Comparison of ENCODE assay signal across 8 cellular contexts in the genomic region with DNA sequence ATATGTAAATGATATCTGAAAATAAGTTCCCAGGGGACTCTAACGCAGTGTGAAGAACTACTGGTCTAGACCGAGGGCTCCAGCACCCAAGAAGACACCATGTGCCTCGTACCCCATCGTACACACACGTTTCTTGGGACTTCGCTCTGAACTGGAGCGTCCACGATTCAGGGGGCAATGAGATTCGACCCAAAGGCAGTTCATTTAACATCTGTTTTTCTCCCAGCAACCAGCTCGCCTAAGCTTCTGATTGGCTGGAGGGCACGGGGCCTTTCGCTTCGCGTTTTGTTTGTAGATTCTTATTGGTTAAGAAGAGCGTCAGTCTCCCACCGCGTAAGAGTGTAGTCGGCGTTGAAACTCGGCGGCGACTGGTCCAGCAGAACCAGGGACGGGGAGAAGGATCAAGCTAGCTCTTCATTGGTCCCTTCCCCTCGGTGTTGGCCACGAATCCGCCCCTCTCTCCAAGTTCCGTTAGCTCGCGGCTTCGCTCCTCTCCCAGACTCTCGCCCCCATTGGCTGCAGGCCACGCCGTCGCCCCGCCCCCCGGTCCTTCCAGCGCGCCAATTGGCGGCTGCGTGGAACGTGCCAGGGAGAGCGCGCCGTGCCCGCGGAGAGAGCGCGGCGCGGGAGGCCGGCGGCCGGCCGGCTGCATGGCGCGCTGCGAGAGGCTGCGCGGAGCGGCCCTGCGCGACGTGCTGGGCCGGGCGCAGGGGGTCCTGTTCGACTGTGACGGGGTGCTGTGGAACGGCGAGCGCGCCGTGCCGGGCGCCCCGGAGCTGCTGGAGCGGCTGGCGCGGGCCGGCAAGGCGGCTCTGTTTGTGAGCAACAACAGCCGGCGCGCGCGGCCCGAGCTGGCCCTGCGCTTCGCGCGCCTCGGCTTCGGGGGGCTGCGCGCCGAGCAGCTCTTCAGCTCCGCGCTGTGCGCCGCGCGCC. TPM values are rescaled to one million over a fixed set of nuclear protein-coding genes. Genes with fewer than 3 reads are reported as not detected.
DNase-seq lines count a peak whose midpoint lies in the region; ATAC-seq, FAIRE-seq and TF ChIP-seq lines count a peak whose summit lies in the region.

A gene with protein sequence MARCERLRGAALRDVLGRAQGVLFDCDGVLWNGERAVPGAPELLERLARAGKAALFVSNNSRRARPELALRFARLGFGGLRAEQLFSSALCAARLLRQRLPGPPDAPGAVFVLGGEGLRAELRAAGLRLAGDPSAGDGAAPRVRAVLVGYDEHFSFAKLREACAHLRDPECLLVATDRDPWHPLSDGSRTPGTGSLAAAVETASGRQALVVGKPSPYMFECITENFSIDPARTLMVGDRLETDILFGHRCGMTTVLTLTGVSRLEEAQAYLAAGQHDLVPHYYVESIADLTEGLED (plus strand): TSS at position 591 of the 933 bp plus-strand sequence. CDS start 60 bp downstream, at position 651.

- intact Hi-C loops in OCI-LY7 (cut with micrococcal nuclease; ENCODE audit: unreplicated experiment) = no loop called here

- no peaks in the 10 kb centered on the region for H3K9me3 ChIP-seq in OCI-LY7 (ENCODE audit: low read length)

- peaks cover 20% of the 10 kb centered on the region for H4K20me1 ChIP-seq in OCI-LY7 (ENCODE audit: insufficient read depth, low read length)

- H3K9me2 ChIP-seq in OCI-LY7 (ENCODE audit: insufficient read depth, low read length) = no peaks in the 10 kb centered on the region

- peak within 1 kb of the TSS; percentile 70 for H3K27ac ChIP-seq in OCI-LY7 (ENCODE audit: low read depth, low read length, poor library complexity, severe bottlenecking)

- peaks cover 31% of the 10 kb centered on the region for H3K36me3 ChIP-seq in OCI-LY7 (ENCODE audit: insufficient read depth, low read length)

- CTCF ChIA-PET in OCI-LY7 (lab: Charles Lee; ENCODE audit: unreplicated experiment) = interaction anchor here (1.5 to 1.6 kb wide), 2 partner anchors 15 to 25 kb away, joined by 6 to 11 read pairs; no protein-coding TSS in a partner anchor

- peaks cover 32% of the 10 kb centered on the region for H3K4me1 ChIP-seq in OCI-LY7 (ENCODE audit: insufficient read depth, low read length, poor library complexity, severe bottlenecking)

- H3K4me3 ChIP-seq in OCI-LY7 (ENCODE audit: low read depth, low read length, poor library complexity, severe bottlenecking) = peak within 1 kb of the TSS; percentile 90

- no peak for TF ChIP-seq CTCF in D721Med (IDR thresholded peaks at IDR 0.05; ENCODE audit: insufficient read depth, missing control alignments)
- TF ChIP-seq CTCF in OCI-LY7 (conservative IDR thresholded peaks at IDR 0.05; ENCODE audit: low read length) = no peak

- BruUV-seq in OCI-LY7 (replicated peaks; lab: Mats Ljungman, UMichigan) = no TSS peak

- peak; percentile 75 for DNase-seq in D721Med (ENCODE audit: insufficient read length, low spot score)
- peak; percentile 100 for DNase-seq in HuH-7.5 (ENCODE audit: low spot score)
- peak; percentile 100 for DNase-seq in OCI-LY7 (ENCODE audit: low spot score)
- peak; percentile 99 for DNase-seq in activated T-cell treated with anti-CD3 and anti-CD28 coated beads for 1 hour (ENCODE audit: low read depth)
- peak; percentile 100 for DNase-seq in epidermal melanocyte (ENCODE audit: insufficient read length, low spot score)
- DNase-seq in middle frontal gyrus (ENCODE audit: extremely low spot score, low spot score) = peak; percentile 96
- peak; percentile 98 for DNase-seq in stimulated activated CD8-positive, alpha-beta memory T cell treated with anti-CD3 and anti-CD28 coated beads, Interleukin-2, amount 100 ng/mL, for 48 hours (ENCODE audit: low read depth in 2 of 2)

- FAIRE-seq in D721Med (lab: Jason Lieb, UNC) = no peak

- peak within 1 kb of the TSS; percentile 74; the same call in 1 of the 2 replicates for H2AFZ ChIP-seq in OCI-LY7 (ENCODE audit: low read length)

- H3K79me2 ChIP-seq in OCI-LY7 (ENCODE audit: insufficient read depth, low read depth, low read length) = peaks cover 43% of the 10 kb centered on the region

- POLR2A ChIA-PET in OCI-LY7 (lab: Charles Lee) = interaction anchor here (0.6 to 2.3 kb wide), 22 partner anchors 8 to 1790 kb away, joined by 3 to 11 read pairs (median 4); a partner anchor contains a TSS

- H3K4me2 ChIP-seq in OCI-LY7 (ENCODE audit: low read length) = peak within 1 kb of the TSS; percentile 95

- peak; percentile 74 for ATAC-seq in GM21526 (IDR thresholded peaks at IDR 0.05; ENCODE audit: low FRiP score, unreplicated experiment)

RNA-seq across cellular contexts. Expression of the gene that starts here (rescaled TPM):
- total RNA-seq in OCI-LY7 (2014; rRNA removed; shearing (Covaris generic)) = 50.0 and 61.2 TPM in 2 replicates
- total RNA-seq in OCI-LY7 (2022) = 54.0 and 55.8 TPM in 2 replicates

Comparison
In these comparisons a context has a peak if more than half of its experiments do, and no peak if none do; other contexts are left out.
1. Peak in every context shown above with its lines: DNase-seq, ATAC-seq, H3K4me3 ChIP-seq and H3K27ac ChIP-seq.